ENCODE assay signal across 20 cellular contexts in the genomic region with DNA sequence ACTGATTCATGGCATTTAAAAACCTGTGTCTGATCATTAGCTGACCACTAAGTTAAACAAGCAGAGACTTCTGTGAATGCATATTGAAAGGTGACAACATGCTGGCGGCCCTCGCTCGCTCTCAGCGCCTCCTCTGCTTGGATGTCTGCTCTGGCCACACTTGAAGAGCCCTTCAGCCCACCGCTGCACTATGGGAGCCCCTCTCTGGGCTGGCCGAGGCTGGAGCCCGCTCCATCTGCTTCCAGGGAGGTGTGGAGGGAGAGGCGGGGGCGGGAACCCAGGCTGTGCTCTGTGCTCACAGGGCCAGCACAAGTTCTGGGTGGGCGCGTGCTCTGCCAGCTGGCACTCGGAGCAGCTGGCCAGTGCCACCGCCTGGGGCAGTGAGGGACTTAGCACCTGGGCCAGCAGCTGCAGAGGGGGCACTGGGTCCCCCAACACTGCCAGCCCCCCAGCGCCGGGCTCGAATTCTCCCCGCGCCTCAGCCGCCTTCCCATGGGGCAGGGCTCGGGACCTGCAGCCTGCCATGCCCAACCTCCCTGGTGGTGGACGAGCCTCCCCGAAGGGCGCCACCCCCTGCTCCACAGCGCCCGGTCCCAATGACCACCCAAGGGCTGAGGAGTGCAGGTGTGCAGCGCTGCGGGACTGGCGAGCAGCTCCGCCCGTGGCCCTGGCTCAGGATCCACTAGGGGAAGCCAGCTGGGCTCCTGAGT.
"Had no signal": no experiment of that assay in that cellular context is flagged by ENCODE, and none has a peak within 500 bp of the region (broad histone marks: within the 10 kb centered on the region; RNA-seq: fewer than 3 reads in every experiment).

No MANE protein-coding gene starts in this region.

- H3K9me3 ChIP-seq: ovary, uterus had no signal

- H2AFZ ChIP-seq: hepatocyte, neural progenitor cell had no signal

- FAIRE-seq: keratinocyte had no signal

- H3K4me3 ChIP-seq: heart right ventricle, hepatocyte, left lung, lung, neural progenitor cell, ovary, right atrium auricular region, skin epidermis, spleen, suprapubic skin, thoracic aorta, tibial artery, uterus had no signal

- H3K27ac ChIP-seq: heart right ventricle, hepatocyte, left lung, neural progenitor cell, ovary, right atrium auricular region, skin epidermis, spleen, suprapubic skin, thoracic aorta, tibial artery, uterus had no signal

- H3K9ac ChIP-seq: neural progenitor cell had no signal

- H3K36me3 ChIP-seq: heart right ventricle, left lung, neural progenitor cell, ovary, right atrium auricular region, spleen, suprapubic skin, thoracic aorta, tibial artery, uterus had no signal

- H3K4me1 ChIP-seq: heart right ventricle, left lung, neural progenitor cell, right atrium auricular region, spleen, suprapubic skin, tibial artery, uterus had no signal

- H3K27me3 ChIP-seq: heart right ventricle, hepatocyte, left lung, neural progenitor cell, ovary, right atrium auricular region, spleen, suprapubic skin, tibial artery, uterus had no signal

- H3K4me2 ChIP-seq: hepatocyte, neural progenitor cell had no signal

- DNase-seq: heart right ventricle; left colon; midbrain; naive thymus-derived CD8-positive, alpha-beta T cell; ovary; spleen; stimulated activated CD4-positive, alpha-beta T cell treated with anti-CD3 and anti-CD28 coated beads, Interleukin-4, amount 100 ng/mL, for 24 hours; stimulated activated naive CD4-positive, alpha-beta T cell; tibial artery; trophoblast cell; uterus had no signal
